In genomic region chr11:75150879-75151278, GRCh38 we compare ENCODE assay signal across 16 cellular contexts. TPM values are rescaled to one million over a fixed set of nuclear protein-coding genes. Genes with fewer than 3 reads are reported as not detected.
DNase-seq lines count a peak whose midpoint lies in the region; ATAC-seq, FAIRE-seq and TF ChIP-seq lines count a peak whose summit lies in the region.
"Had no signal": no experiment of that assay in that cellular context is flagged by ENCODE, and none has a peak within 500 bp of the region (broad histone marks: within the 10 kb centered on the region; RNA-seq: fewer than 3 reads in every experiment).

A gene with protein sequence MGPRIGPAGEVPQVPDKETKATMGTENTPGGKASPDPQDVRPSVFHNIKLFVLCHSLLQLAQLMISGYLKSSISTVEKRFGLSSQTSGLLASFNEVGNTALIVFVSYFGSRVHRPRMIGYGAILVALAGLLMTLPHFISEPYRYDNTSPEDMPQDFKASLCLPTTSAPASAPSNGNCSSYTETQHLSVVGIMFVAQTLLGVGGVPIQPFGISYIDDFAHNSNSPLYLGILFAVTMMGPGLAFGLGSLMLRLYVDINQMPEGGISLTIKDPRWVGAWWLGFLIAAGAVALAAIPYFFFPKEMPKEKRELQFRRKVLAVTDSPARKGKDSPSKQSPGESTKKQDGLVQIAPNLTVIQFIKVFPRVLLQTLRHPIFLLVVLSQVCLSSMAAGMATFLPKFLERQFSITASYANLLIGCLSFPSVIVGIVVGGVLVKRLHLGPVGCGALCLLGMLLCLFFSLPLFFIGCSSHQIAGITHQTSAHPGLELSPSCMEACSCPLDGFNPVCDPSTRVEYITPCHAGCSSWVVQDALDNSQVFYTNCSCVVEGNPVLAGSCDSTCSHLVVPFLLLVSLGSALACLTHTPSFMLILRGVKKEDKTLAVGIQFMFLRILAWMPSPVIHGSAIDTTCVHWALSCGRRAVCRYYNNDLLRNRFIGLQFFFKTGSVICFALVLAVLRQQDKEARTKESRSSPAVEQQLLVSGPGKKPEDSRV (plus strand): TSS chr11:75151107. CDS start chr11:75151382, 275 bp downstream.

- H3K27me3 ChIP-seq in breast epithelium = no peaks in the 10 kb centered on the region
- H3K27me3 ChIP-seq in mammary epithelial cell (ENCODE audit: insufficient read depth, low read length) = no peaks in the 10 kb centered on the region
- H3K27me3 ChIP-seq in HepG2 (ENCODE audit: control insufficient read depth in 1 of 2, insufficient read depth in 2 of 2, low read length in 2 of 2) = no peaks in the 10 kb centered on the region
- H3K27me3 ChIP-seq in aorta (ENCODE audit: control insufficient read depth in 1 of 2, insufficient read depth in 2 of 2, low read length in 1 of 2) = no peaks in the 10 kb centered on the region
- H3K27me3 ChIP-seq in CD4-positive, alpha-beta T cell (ENCODE audit: control insufficient read depth, insufficient read depth, low read length) = no peaks in the 10 kb centered on the region

- H3K9ac ChIP-seq in mammary epithelial cell (ENCODE audit: insufficient read depth, low read length) = no peak within 1 kb of the TSS
- peak within 1 kb of the TSS; percentile 61 for H3K9ac ChIP-seq in HepG2 (ENCODE audit: insufficient read depth, low read depth, low read length)

- no peak for FAIRE-seq in HepG2 (lab: Jason Lieb, UNC)

- DNase-seq in breast epithelium (ENCODE audit: low spot score in 2 of 2) (no peak), mammary epithelial cell (no peak), HepG2 (ENCODE audit: low spot score) (no peak), sciatic nerve (ENCODE audit: low spot score) (no peak), aorta (peak in 1 of 2 donors; percentile 66), activated gamma-delta T cell (lab: John Stamatoyannopoulos, UW) (no peak), NCI-H345 treated with DMSO at 0.1 percent for 48 hours (lab: John Stamatoyannopoulos, UW; ENCODE audit: unreplicated experiment) (no peak)
- no peak for DNase-seq in CD4-positive, alpha-beta T cell
- DNase-seq: DND-41; endodermal cell; natural killer cell; NCI-H2171 treated with DMSO at 0.1 percent for 48 hours; OCI-M1; stimulated activated CD4-positive, alpha-beta T cell treated with anti-CD3 and anti-CD28 coated beads, Interleukin-4, amount 100 ng/mL, for 1 hour; stimulated activated naive CD8-positive, alpha-beta T cell treated with anti-CD3 and anti-CD28 coated beads, Interleukin-15, Interleukin-2, amounts not matched to agents 100 U/mL and 50 U/mL, for 24 hours had no signal

- intact Hi-C loops in breast epithelium (cut with DNase I; ENCODE audit: low total_unique reads) = no loop called here
- intact Hi-C loops in mammary epithelial cell (cut with micrococcal nuclease) = no loop called here
- intact Hi-C loops in HepG2 (cut with micrococcal nuclease; ENCODE audit: unreplicated experiment) = no loop called here
- intact Hi-C loops in sciatic nerve (cut with DNase I) = no loop called here
- intact Hi-C loops in aorta (cut with DNase I) = no loop called here
- intact Hi-C loops in CD4-positive, alpha-beta T cell (cut with DNase I, micrococcal nuclease) = no loop called here

- H3K4me1 Mint-ChIP-seq in CD4-positive, alpha-beta T cell (ENCODE audit: low read depth) = no peaks in the 10 kb centered on the region
- H3K4me1 Mint-ChIP-seq: natural killer cell had no signal

- no peaks in the 10 kb centered on the region for H3K36me3 ChIP-seq in breast epithelium
- H3K36me3 ChIP-seq in mammary epithelial cell (ENCODE audit: insufficient read depth, low read length) = no peaks in the 10 kb centered on the region
- H3K36me3 ChIP-seq in HepG2 (replicated peaks in 1 of 2; ENCODE audit: control insufficient read depth in 1 of 2, insufficient read depth in 2 of 2, low read length in 2 of 2) = no peaks in the 10 kb centered on the region
- H3K36me3 ChIP-seq in aorta (ENCODE audit: control insufficient read depth in 1 of 2, insufficient read depth in 2 of 2, low read length in 1 of 2) = no peaks in the 10 kb centered on the region

- H3K79me2 ChIP-seq in mammary epithelial cell (ENCODE audit: insufficient read depth, low read length) (no peaks in the 10 kb centered on the region), HepG2 (ENCODE audit: insufficient read depth, low read length) (peaks cover 12% of the 10 kb centered on the region)

- TF ChIP-seq EP300 in HepG2 (IDR thresholded peaks at IDR 0.05; ENCODE audit: low read depth in 2 of 2, low read length in 2 of 2) = no peak
- no peak for TF ChIP-seq EP300 in HepG2 (CRISPR knock-in tag; IDR thresholded peaks at IDR 0.05; ENCODE audit: borderline replicate concordance)

- H3K9me3 Mint-ChIP-seq in CD4-positive, alpha-beta T cell = no peaks in the 10 kb centered on the region
- H3K9me3 Mint-ChIP-seq: endodermal cell, natural killer cell had no signal

- no TSS peak for BruUV-seq in mammary epithelial cell (replicated peaks; lab: Mats Ljungman, UMichigan)
- no TSS peak for BruUV-seq in HepG2 (replicated peaks; lab: Mats Ljungman, UMichigan)

- no peak within 1 kb of the TSS for H3K27ac ChIP-seq in breast epithelium
- no peak within 1 kb of the TSS for H3K27ac ChIP-seq in mammary epithelial cell (ENCODE audit: insufficient read depth, low read depth, low read length)
- peak within 1 kb of the TSS; percentile 73 for H3K27ac ChIP-seq in HepG2 (ENCODE audit: extremely low read length, insufficient read depth, low read length)
- no peak within 1 kb of the TSS for H3K27ac ChIP-seq in aorta (ENCODE audit: low read depth in 1 of 2, low read length in 2 of 2)
- no peak within 1 kb of the TSS for H3K27ac ChIP-seq in CD4-positive, alpha-beta T cell (ENCODE audit: low read depth, low read length)

- POLR2A ChIA-PET in HepG2 (lab: Yijun Ruan, JAX) = interaction anchor here (1.6 to 9.8 kb wide), 4 partner anchors 9 to 53 kb away, joined by 10 to 174 read pairs (median 48); no protein-coding TSS in a partner anchor
- POLR2A ChIA-PET in CD4-positive, alpha-beta T cell (lab: Charles Lee) = no interaction called here

- H3K9me3 ChIP-seq in breast epithelium (no peaks in the 10 kb centered on the region), mammary epithelial cell (replicated peaks; ENCODE audit: insufficient read depth, low read length) (no peaks in the 10 kb centered on the region), HepG2 (ENCODE audit: low read length) (no peaks in the 10 kb centered on the region), aorta (ENCODE audit: control insufficient read depth, low read length) (no peaks in the 10 kb centered on the region)
- no peaks in the 10 kb centered on the region for H3K9me3 ChIP-seq in CD4-positive, alpha-beta T cell (ENCODE audit: control insufficient read depth, low read length)

- TF ChIP-seq CTCF in breast epithelium (IDR thresholded peaks at IDR 0.05) = no peak
- no peak for TF ChIP-seq CTCF in mammary epithelial cell (conservative IDR thresholded peaks at IDR 0.05 in 1 of 2, IDR thresholded peaks at IDR 0.05 in 1 of 2; ENCODE audit: extremely low read depth in 1 of 2, insufficient read depth in 1 of 2, low read depth in 1 of 2, low read length in 2 of 2)
- TF ChIP-seq CTCF in HepG2 (CRISPR knock-in tag; IDR thresholded peaks at IDR 0.05) = no peak
- no peak for TF ChIP-seq CTCF in CD4-positive, alpha-beta T cell (IDR thresholded peaks at IDR 0.05)

- CTCF ChIA-PET in mammary epithelial cell (lab: Charles Lee; ENCODE audit: low non-redundant PET) = interaction anchor here (0.7 kb wide), 1 partner anchor 10 kb away, joined by 4 read pairs; no protein-coding TSS in a partner anchor
- CTCF ChIA-PET in HepG2 (lab: Yijun Ruan, JAX; ENCODE audit: low intra/inter-chr PET ratio, low total read pairs) = no interaction called here
- CTCF ChIA-PET in CD4-positive, alpha-beta T cell (lab: Charles Lee) = interaction anchor here (1.5 kb wide), 1 partner anchor 10 kb away, joined by 6 read pairs; no protein-coding TSS in a partner anchor

- TF ChIP-seq POLR2A in breast epithelium (IDR thresholded peaks at IDR 0.05) (no peak), HepG2 (IDR thresholded peaks at IDR 0.05; ENCODE audit: insufficient read depth in 1 of 2, low read depth in 2 of 2, low read length in 2 of 2) (no peak)

- 83% methylated on average over 2 of the region's 4 CpGs for whole genome bisulfite sequencing in mammary epithelial cell (ENCODE audit: low coverage, missing lambda C conversion rate)
- 33% methylated on average over 2 of the region's 4 CpGs for WGBS in HepG2 (ENCODE audit: low lambda C conversion rate)
- WGBS in aorta, 2 donors = 59 to 61% methylated on average over 4 of the region's 4 CpGs

- H3K4me3 Mint-ChIP-seq in CD4-positive, alpha-beta T cell = no peak within 1 kb of the TSS
- H3K4me3 Mint-ChIP-seq: endodermal cell, natural killer cell had no signal

- no peak within 1 kb of the TSS for H2AFZ ChIP-seq in mammary epithelial cell (ENCODE audit: low read depth, low read length)
- H2AFZ ChIP-seq in HepG2 (ENCODE audit: low read length) = peak within 1 kb of the TSS; percentile 16

- H3K36me3 Mint-ChIP-seq in CD4-positive, alpha-beta T cell (ENCODE audit: low read depth) = no peaks in the 10 kb centered on the region
- H3K36me3 Mint-ChIP-seq: natural killer cell had no signal

- ATAC-seq in HepG2 = peak; percentile 14; the same call in 1 of the 3 replicates
- peak; percentile 73 for ATAC-seq in sciatic nerve
- no peak for ATAC-seq in aorta (ENCODE audit: low FRiP score)
- ATAC-seq in CD4-positive, alpha-beta T cell (ENCODE audit: poor library complexity) = no peak
- ATAC-seq: natural killer cell; stimulated activated naive CD8-positive, alpha-beta T cell treated with anti-CD3 and anti-CD28 coated beads, Interleukin-15, Interleukin-2, amounts not matched to agents 100 U/mL and 50 U/mL, for 24 hours had no signal

- peaks cover 8% of the 10 kb centered on the region for H3K27me3 Mint-ChIP-seq in CD4-positive, alpha-beta T cell

- in situ Hi-C loops in mammary epithelial cell (cut with MboI; ENCODE audit: low sequenced_read_pairs in 2 of 2) (no loop called here), HepG2 (cut with HindIII; ENCODE audit: extremely low pct_ligation_motif_present, low pct_unique_long_range_greater_than_20kb) (no loop called here)

- H3K4me3 ChIP-seq in breast epithelium = peak within 1 kb of the TSS; percentile 13 to 48 (median 28)
- H3K4me3 ChIP-seq in mammary epithelial cell (replicated peaks in 1 of 3; ENCODE audit: insufficient read depth in 1 of 3, low read depth in 2 of 3, low read length in 3 of 3) = no peak within 1 kb of the TSS
- peak within 1 kb of the TSS; percentile 28 to 60 (median 39) for H3K4me3 ChIP-seq in HepG2 (replicated peaks in 1 of 3; ENCODE audit: insufficient read depth in 1 of 3, low read depth in 2 of 3, low read length in 3 of 3)
- H3K4me3 ChIP-seq in aorta (ENCODE audit: low read length in 2 of 2) = no peak within 1 kb of the TSS

- H3K4me1 ChIP-seq in breast epithelium = no peaks in the 10 kb centered on the region
- no peaks in the 10 kb centered on the region for H3K4me1 ChIP-seq in mammary epithelial cell (ENCODE audit: insufficient read depth, low read length)
- peaks cover 99% of the 10 kb centered on the region for H3K4me1 ChIP-seq in HepG2 (ENCODE audit: insufficient read depth, low read length)
- no peaks in the 10 kb centered on the region for H3K4me1 ChIP-seq in aorta (ENCODE audit: control insufficient read depth in 1 of 2, insufficient read depth in 2 of 2, low read length in 2 of 2)

- no peak within 1 kb of the TSS for H3K27ac Mint-ChIP-seq in CD4-positive, alpha-beta T cell
- H3K27ac Mint-ChIP-seq: endodermal cell, natural killer cell had no signal

- dilution Hi-C loops in mammary epithelial cell (cut with HindIII; ENCODE audit: low sequenced_read_pairs) = no loop called here

- TF ChIP-seq RAD21 in HepG2 (CRISPR knock-in tag; IDR thresholded peaks at IDR 0.05) = no peak

- H3K4me2 ChIP-seq in mammary epithelial cell (ENCODE audit: insufficient read depth, low read depth, low read length) (no peak within 1 kb of the TSS), HepG2 (ENCODE audit: low read depth, low read length) (peak within 1 kb of the TSS; percentile 77)

- H4K20me1 ChIP-seq in mammary epithelial cell (ENCODE audit: insufficient read depth, low read length) (no peaks in the 10 kb centered on the region), HepG2 (ENCODE audit: insufficient read depth, low read length) (no peaks in the 10 kb centered on the region)

RNA-seq across cellular contexts. Expression of the gene that starts here (rescaled TPM):
- total RNA-seq in breast epithelium = 10 to 100 TPM; 23.9 to 86.9 (median 32.3) TPM
- total RNA-seq in mammary epithelial cell = not detected
- not detected for polyA plus RNA-seq in mammary epithelial cell
- polyA minus RNA-seq in mammary epithelial cell = not detected
- 7.6 and 15.3 TPM in 2 replicates for total RNA-seq in HepG2 (2016; rRNA removed; fragmentation: Illumina TruSeq; extraction: Trizol)
- 3.0 and 3.2 TPM in 2 replicates for total RNA-seq in HepG2 (2016; cell fraction: cytosol; rRNA removed; fragmentation: Illumina TruSeq; extraction: Trizol; ENCODE audit: low read depth)
- total RNA-seq in HepG2 (2016; cell fraction: insoluble cytoplasmic fraction; rRNA removed; fragmentation: Illumina TruSeq; extraction: Trizol) = 6.7 and 16.4 TPM in 2 replicates
- total RNA-seq in HepG2 (2016; cell fraction: membrane; rRNA removed; fragmentation: Illumina TruSeq; extraction: Trizol) = 6.2 TPM in 2 replicates
- total RNA-seq in HepG2 (2016; cell fraction: nucleus; rRNA removed; fragmentation: Illumina TruSeq; extraction: Trizol) = 24.2 and 24.5 TPM in 2 replicates
- polyA plus RNA-seq in HepG2 (2011; rRNA removed) = 19.8 and 29.6 TPM in 2 replicates
- polyA plus RNA-seq in HepG2 (2011; cell fraction: cytosol; rRNA removed) = 15.0 and 15.3 TPM in 2 replicates
- polyA plus RNA-seq in HepG2 (2011; cell fraction: nucleus; rRNA removed) = 80.8 and 94.5 TPM in 2 replicates
- polyA plus RNA-seq in HepG2 (2012) = 21.7 and 35.0 TPM in 2 replicates
- polyA plus RNA-seq in HepG2 (2016; cell fraction: cytosol; fragmentation: Illumina TruSeq; extraction: Trizol; ENCODE audit: low read depth) = 0.64 and 1.2 TPM in 2 replicates
- polyA plus RNA-seq in HepG2 (2016; cell fraction: insoluble cytoplasmic fraction; fragmentation: Illumina TruSeq; extraction: Trizol; ENCODE audit: low read depth) = 4.1 and 5.6 TPM in 2 replicates
- 2.4 and 2.9 TPM in 2 replicates for polyA plus RNA-seq in HepG2 (2016; cell fraction: membrane; fragmentation: Illumina TruSeq; extraction: Trizol; ENCODE audit: low read depth)
- 31.9 and 32.0 TPM in 2 replicates for polyA plus RNA-seq in HepG2 (2016; cell fraction: nucleus; fragmentation: Illumina TruSeq; extraction: Trizol; ENCODE audit: insufficient read depth, low read depth)
- 0.09 and 55.4 TPM in 2 replicates for polyA minus RNA-seq in HepG2 (2011; rRNA and poly(A)+ RNA removed; ENCODE audit: low replicate concordance)
- polyA minus RNA-seq in HepG2 (2011; cell fraction: cytosol; rRNA and poly(A)+ RNA removed) = 11.1 and 12.3 TPM in 2 replicates
- 33.2 and 42.0 TPM in 2 replicates for polyA minus RNA-seq in HepG2 (2011; cell fraction: nucleus; rRNA and poly(A)+ RNA removed)
- total RNA-seq in sciatic nerve = 81.1 TPM
- total RNA-seq in aorta = 100 to 1,000 TPM in 1 of 2 donors, 10 to 100 TPM in 1; 82.4 to 144 TPM
- 10 to 100 TPM in 1 of 2 donors, 1 to 10 TPM in 1; 3.3 to 14.1 TPM for polyA plus RNA-seq in aorta
- total RNA-seq in CD4-positive, alpha-beta T cell = not detected
- total RNA-seq: activated CD8-positive, alpha-beta memory T cell treated with anti-CD3 and anti-CD28 coated beads for 36 hours; natural killer cell had no signal

Comparison
In these comparisons a context has a peak if more than half of its experiments do, and no peak if none do; other contexts are left out.
1. H3K4me3 ChIP-seq: peak in breast epithelium (3 of 3) and HepG2 (3 of 3); none in mammary epithelial cell (0 of 3) and aorta (0 of 2).
2. ATAC-seq: peak in HepG2 (single experiment) and sciatic nerve (single experiment); none in aorta (single experiment) and CD4-positive, alpha-beta T cell (single experiment).